Comparison of ENCODE assay signal across 23 cellular contexts in genomic region chr20:34461779-34462087, GRCh38.
"Had no signal": no experiment of that assay in that cellular context is flagged by ENCODE, and none has a peak within 500 bp of the region (broad histone marks: within the 10 kb centered on the region; RNA-seq: fewer than 3 reads in every experiment).

No MANE protein-coding gene starts in this region.

- H3K9me3 ChIP-seq: gastrocnemius medialis, thoracic aorta had no signal

- H3K4me1 ChIP-seq: gastrocnemius medialis had no signal

- H3K27me3 Mint-ChIP-seq: activated CD4-positive, alpha-beta memory T cell treated with anti-CD3 and anti-CD28 coated beads for 36 hours; activated naive CD4-positive, alpha-beta T cell treated with anti-CD3 and anti-CD28 coated beads, Interleukin-2, amount 50 U/mL, for 24 hours; brain; T-helper 17 cell; type B pancreatic cell had no signal

- DNase-seq: activated CD4-positive, alpha-beta memory T cell treated with anti-CD3 and anti-CD28 coated beads for 36 hours; activated CD4-positive, alpha-beta T cell treated with anti-CD3 and anti-CD28 coated beads for 48 hours; activated gamma-delta T cell treated with Interleukin-2 at 50 U/mL for 16 hours; aorta; caudate nucleus; dermis blood vessel endothelial cell; effector memory CD4-positive, alpha-beta T cell; gastrocnemius medialis; hippocampal formation; occipital lobe; stimulated activated CD4-positive, alpha-beta T cell treated with anti-CD3 and anti-CD28 coated beads, Interleukin-15, amount 100 ng/mL, for 24 hours; stimulated activated CD8-positive, alpha-beta memory T cell treated with anti-CD3 and anti-CD28 coated beads, Interleukin-4, amount 100 ng/mL, for 48 hours; stimulated activated naive CD4-positive, alpha-beta T cell; SW 1271; T-helper 17 cell had no signal

- H3K27ac Mint-ChIP-seq: activated CD4-positive, alpha-beta memory T cell treated with anti-CD3 and anti-CD28 coated beads for 36 hours; activated naive CD4-positive, alpha-beta T cell treated with anti-CD3 and anti-CD28 coated beads, Interleukin-2, amount 50 U/mL, for 24 hours; type B pancreatic cell had no signal

- H3K4me2 ChIP-seq: smooth muscle cell had no signal

- H3K4me3 ChIP-seq: gastrocnemius medialis, smooth muscle cell, thoracic aorta had no signal

- H3K27me3 ChIP-seq: gastrocnemius medialis had no signal

- H3K4me3 Mint-ChIP-seq: activated CD4-positive, alpha-beta memory T cell treated with anti-CD3 and anti-CD28 coated beads for 36 hours; activated naive CD4-positive, alpha-beta T cell treated with anti-CD3 and anti-CD28 coated beads, Interleukin-2, amount 50 U/mL, for 24 hours; brain; neural crest cell; T-helper 17 cell; type B pancreatic cell had no signal

- H3K9me3 Mint-ChIP-seq: activated CD4-positive, alpha-beta memory T cell treated with anti-CD3 and anti-CD28 coated beads for 36 hours; activated naive CD4-positive, alpha-beta T cell treated with anti-CD3 and anti-CD28 coated beads, Interleukin-2, amount 50 U/mL, for 24 hours; brain; neural crest cell; type B pancreatic cell had no signal

- ATAC-seq: esophagus mucosa, gastrocnemius medialis, sciatic nerve, T-helper 17 cell had no signal

- H3K27ac ChIP-seq: gastrocnemius medialis, thoracic aorta had no signal
